Comparison of ENCODE assay signal across 1 cellular context in the genomic region with DNA sequence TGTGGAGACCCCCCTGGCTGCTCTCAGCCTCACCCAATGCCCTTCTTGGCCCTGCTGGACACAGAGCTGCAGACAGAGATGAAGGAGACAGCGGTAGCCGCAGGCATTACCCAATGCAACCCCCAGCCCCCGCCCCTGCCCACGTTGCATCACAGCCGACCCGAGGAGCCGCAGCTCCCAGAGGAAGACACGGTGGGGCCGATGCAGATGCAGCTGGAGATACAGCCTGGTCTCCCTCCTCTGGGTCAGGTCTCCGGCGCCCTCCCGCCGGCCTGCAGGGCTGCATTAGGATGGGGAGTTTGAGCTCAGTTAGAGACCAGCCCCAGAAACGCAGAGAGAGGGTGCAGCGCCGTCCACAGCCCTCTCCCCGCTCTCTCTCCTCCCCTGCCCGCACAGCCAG.
TF ChIP-seq lines count a peak whose summit lies in the region.

No MANE protein-coding gene starts in this region.

TF ChIP-seq in endothelial cell of umbilical vein, 7 proteins besides CTCF, POLR2A, EP300 and RAD21 (continued from another document):
- TF ChIP-seq JUN (IDR thresholded peaks at IDR 0.05; ENCODE audit: borderline replicate concordance, insufficient read depth, insufficient read length, low read depth): no peak
- TF ChIP-seq, protein P1, sequence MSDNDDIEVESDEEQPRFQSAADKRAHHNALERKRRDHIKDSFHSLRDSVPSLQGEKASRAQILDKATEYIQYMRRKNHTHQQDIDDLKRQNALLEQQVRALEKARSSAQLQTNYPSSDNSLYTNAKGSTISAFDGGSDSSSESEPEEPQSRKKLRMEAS (IDR thresholded peaks at IDR 0.05; ENCODE audit: insufficient read depth, insufficient read length): no peak
